In genomic region chr6:158909938-158910337, GRCh38 we compare ENCODE assay signal across 12 cellular contexts.
A peak's percentile ranks its signal among the peaks of the same experiment; 100 is the strongest.
DNase-seq lines count a peak whose midpoint lies in the region; ATAC-seq and TF ChIP-seq lines count a peak whose summit lies in the region.
"Had no signal": no experiment of that assay in that cellular context is flagged by ENCODE, and none has a peak within 500 bp of the region (broad histone marks: within the 10 kb centered on the region; RNA-seq: fewer than 3 reads in every experiment).

No MANE protein-coding gene starts in this region.

- H3K4me3 ChIP-seq in mammary epithelial cell (replicated peaks in 1 of 3; ENCODE audit: insufficient read depth in 1 of 3, low read depth in 2 of 3, low read length in 3 of 3) (no peak overlapping the region), breast epithelium (no peak overlapping the region), upper lobe of left lung (peak overlapping the region in 1 of 4 donors; percentile 9), H7 (ENCODE audit: insufficient read depth, low read depth, low read length) (no peak overlapping the region)

- H3K9me3 ChIP-seq in mammary epithelial cell (replicated peaks; ENCODE audit: insufficient read depth, low read length) (peaks cover 12% of the 10 kb centered on the region), breast epithelium (peaks cover 1 to 7% of the 10 kb centered on the region in 2 donors), upper lobe of left lung (peaks cover 0 to 13% (median 9%) of the 10 kb centered on the region in 4 donors)

- DNase-seq in mammary epithelial cell = no peak
- DNase-seq in breast epithelium (ENCODE audit: low spot score in 2 of 2) = no peak
- DNase-seq in immature natural killer cell = peak in 2 of 3 donors; percentile 25 to 30
- no peak for DNase-seq in upper lobe of left lung
- DNase-seq in activated CD4-positive, alpha-beta T cell treated with anti-CD3 and anti-CD28 coated beads, Interleukin-2, amount 50 U/mL, for 1 hour = no peak
- DNase-seq in H7 = no peak
- DNase-seq: activated CD4-positive, CD25-positive, alpha-beta regulatory T cell; Kasumi-1; NCI-H2171 treated with DMSO at 0.1 percent for 48 hours had no signal

- no peak for TF ChIP-seq POLR2A in breast epithelium (IDR thresholded peaks at IDR 0.05)
- no peak for TF ChIP-seq POLR2A in upper lobe of left lung (IDR thresholded peaks at IDR 0.05)

- peaks cover 40% of the 10 kb centered on the region for H3K4me1 Mint-ChIP-seq in activated naive CD8-positive, alpha-beta T cell (ENCODE audit: low read depth)
- peaks cover 39 to 43% of the 10 kb centered on the region in 2 donors for H3K4me1 Mint-ChIP-seq in immature natural killer cell

- H3K36me3 ChIP-seq in mammary epithelial cell (ENCODE audit: insufficient read depth, low read length) = no peaks in the 10 kb centered on the region
- no peaks in the 10 kb centered on the region for H3K36me3 ChIP-seq in breast epithelium
- no peaks in the 10 kb centered on the region for H3K36me3 ChIP-seq in upper lobe of left lung
- H3K36me3 ChIP-seq in H7 (replicated peaks; ENCODE audit: control insufficient read depth, insufficient read depth, low read length) = no peaks in the 10 kb centered on the region

- H2AFZ ChIP-seq in mammary epithelial cell (ENCODE audit: low read depth, low read length) = no peak overlapping the region

- H3K4me2 ChIP-seq in mammary epithelial cell (ENCODE audit: insufficient read depth, low read depth, low read length) = peak overlapping the region; percentile 74

- ATAC-seq in upper lobe of left lung (ENCODE audit: low FRiP score in 2 of 2) = peak; percentile 47 to 72
- ATAC-seq in GM18519 (IDR thresholded peaks at IDR 0.05; ENCODE audit: low FRiP score, unreplicated experiment) = no peak

- peaks cover 17% of the 10 kb centered on the region for H3K9me3 Mint-ChIP-seq in activated naive CD8-positive, alpha-beta T cell (ENCODE audit: low read depth)
- H3K9me3 Mint-ChIP-seq in immature natural killer cell = peaks cover 12 to 17% (median 16%) of the 10 kb centered on the region in 6 donors

- H3K27me3 Mint-ChIP-seq in activated naive CD8-positive, alpha-beta T cell = no peaks in the 10 kb centered on the region
- peaks cover 0 to 12% (median 2%) of the 10 kb centered on the region in 3 donors for H3K27me3 Mint-ChIP-seq in immature natural killer cell (ENCODE audit: low read depth in 3 of 3)

- no peaks in the 10 kb centered on the region for H4K20me1 ChIP-seq in mammary epithelial cell (ENCODE audit: insufficient read depth, low read length)

- TF ChIP-seq CTCF in mammary epithelial cell (conservative IDR thresholded peaks at IDR 0.05 in 1 of 2, IDR thresholded peaks at IDR 0.05 in 1 of 2; ENCODE audit: extremely low read depth in 1 of 2, insufficient read depth in 1 of 2, low read depth in 1 of 2, low read length in 2 of 2) (no peak), breast epithelium (IDR thresholded peaks at IDR 0.05) (no peak), upper lobe of left lung (IDR thresholded peaks at IDR 0.05) (no peak)

- H3K27ac ChIP-seq in mammary epithelial cell (ENCODE audit: insufficient read depth, low read depth, low read length) (peak overlapping the region; percentile 22), breast epithelium (peak overlapping the region in 1 of 2 donors; percentile 64), upper lobe of left lung (peak overlapping the region; percentile 71 to 77 (median 72))

- H3K4me3 Mint-ChIP-seq in activated naive CD8-positive, alpha-beta T cell = peak overlapping the region; percentile 48
- H3K4me3 Mint-ChIP-seq in immature natural killer cell = peak overlapping the region; percentile 61 to 81 (median 69)
- H3K4me3 Mint-ChIP-seq: dendritic cell treated with granulocyte-macrophage colony-stimulating factor and Interleukin-4, amounts not matched to agents 40 ng/mL and 50 ng/mL, for 4 days had no signal

- peak overlapping the region; percentile 50 for H3K27ac Mint-ChIP-seq in activated naive CD8-positive, alpha-beta T cell
- H3K27ac Mint-ChIP-seq in immature natural killer cell = peak overlapping the region; percentile 42 to 94 (median 83)

- H3K27me3 ChIP-seq in mammary epithelial cell (ENCODE audit: insufficient read depth, low read length) = no peaks in the 10 kb centered on the region
- H3K27me3 ChIP-seq in breast epithelium = no peaks in the 10 kb centered on the region
- H3K27me3 ChIP-seq in upper lobe of left lung = no peaks in the 10 kb centered on the region
- no peaks in the 10 kb centered on the region for H3K27me3 ChIP-seq in H7 (ENCODE audit: control insufficient read depth, insufficient read depth, low read length)

- H3K79me2 ChIP-seq in mammary epithelial cell (ENCODE audit: insufficient read depth, low read length) = no peaks in the 10 kb centered on the region

- H3K36me3 Mint-ChIP-seq in activated naive CD8-positive, alpha-beta T cell = peaks cover 9% of the 10 kb centered on the region
- peaks cover 10 to 16% (median 15%) of the 10 kb centered on the region in 3 donors for H3K36me3 Mint-ChIP-seq in immature natural killer cell

- in situ Hi-C loops in mammary epithelial cell (cut with MboI; ENCODE audit: low sequenced_read_pairs in 2 of 2) = no loop called here

- dilution Hi-C loops in mammary epithelial cell (cut with HindIII; ENCODE audit: low sequenced_read_pairs) = no loop called here

- TF ChIP-seq EP300 in upper lobe of left lung (IDR thresholded peaks at IDR 0.05) = no peak

- peaks cover 17% of the 10 kb centered on the region for H3K4me1 ChIP-seq in mammary epithelial cell (ENCODE audit: insufficient read depth, low read length)
- no peaks in the 10 kb centered on the region for H3K4me1 ChIP-seq in breast epithelium
- H3K4me1 ChIP-seq in upper lobe of left lung = peaks cover 4 to 18% (median 15%) of the 10 kb centered on the region in 4 donors

- CTCF ChIA-PET in mammary epithelial cell (lab: Charles Lee; ENCODE audit: low non-redundant PET) = interaction anchor here (0.6 kb wide), 1 partner anchor 16 kb away, joined by 7 read pairs; no protein-coding TSS in a partner anchor

- WGBS in mammary epithelial cell (ENCODE audit: low coverage, missing lambda C conversion rate) = 76% methylated on average over 13 of the region's 13 CpGs
- WGBS in upper lobe of left lung, 2 donors = 61% methylated on average over 13 of the region's 13 CpGs

- intact Hi-C loops in mammary epithelial cell (cut with micrococcal nuclease) = loop anchor here (5.0 kb wide), 1 partner anchor 93 kb away; the partner anchor contains the start of gene EZR
- intact Hi-C loops in breast epithelium (cut with DNase I; ENCODE audit: low total_unique reads) = no loop called here

- peak overlapping the region; percentile 0 for H3K9ac ChIP-seq in mammary epithelial cell (ENCODE audit: insufficient read depth, low read length)

- BruUV-seq in mammary epithelial cell (replicated peaks; lab: Mats Ljungman, UMichigan) = no TSS peak

Comparison
In these comparisons a context has a peak if more than half of its experiments do, and no peak if none do; other contexts are left out.
1. DNase-seq: peak in immature natural killer cell (2 of 3); none in mammary epithelial cell (single experiment), breast epithelium (0 of 2), upper lobe of left lung (0 of 2), activated CD4-positive, alpha-beta T cell treated with anti-CD3 and anti-CD28 coated beads, Interleukin-2, amount 50 U/mL, for 1 hour (single experiment) and H7 (single experiment).